ENCODE assay signal across 10 cellular contexts in genomic region chr1:62131093-62131725, GRCh38.
DNase-seq lines count a peak whose midpoint lies in the region; ATAC-seq and TF ChIP-seq lines count a peak whose summit lies in the region.
"Had no signal": no experiment of that assay in that cellular context is flagged by ENCODE, and none has a peak within 500 bp of the region (broad histone marks: within the 10 kb centered on the region; RNA-seq: fewer than 3 reads in every experiment).

No MANE protein-coding gene starts in this region.

- no peak overlapping the region for H3K27ac Mint-ChIP-seq in GM23338
- H3K27ac Mint-ChIP-seq: CD4-positive, CD25-positive, alpha-beta regulatory T cell had no signal

- H3K36me3 Mint-ChIP-seq in GM23338 (ENCODE audit: low read depth): peaks cover 3% of the 10 kb centered on the region; the same call in 1 of the 3 replicates

- no peaks in the 10 kb centered on the region for H3K9me3 Mint-ChIP-seq in GM23338
- H3K9me3 Mint-ChIP-seq: CD4-positive, CD25-positive, alpha-beta regulatory T cell; central memory CD8-positive, alpha-beta T cell had no signal

- no peak overlapping the region for H3K27ac ChIP-seq in GM23338 (ENCODE audit: low read depth)
- H3K27ac ChIP-seq in thoracic aorta: no peak overlapping the region

- H3K4me2 ChIP-seq in GM23338: no peak overlapping the region

- no peaks in the 10 kb centered on the region for H3F3A ChIP-seq in GM23338 (replicated peaks; ENCODE audit: low read depth)

- H3K4me1 ChIP-seq in GM23338 (ENCODE audit: insufficient read depth): no peaks in the 10 kb centered on the region
- H3K4me1 ChIP-seq in thoracic aorta (ENCODE audit: control insufficient read depth in 1 of 2, low read depth in 2 of 2): no peaks in the 10 kb centered on the region

- intact Hi-C loops in left colon (cut with DNase I, micrococcal nuclease): no loop called here

- H3K36me3 ChIP-seq in GM23338 (ENCODE audit: insufficient read depth): no peaks in the 10 kb centered on the region
- no peaks in the 10 kb centered on the region for H3K36me3 ChIP-seq in thoracic aorta

- H2AFZ ChIP-seq in GM23338: no peak overlapping the region

- H3K4me3 ChIP-seq in GM23338 (no peak overlapping the region), cardiac fibroblast (replicated peaks in 1 of 2; ENCODE audit: low read depth in 2 of 2, low read length in 2 of 2) (no peak overlapping the region), thoracic aorta (no peak overlapping the region)

- no peaks in the 10 kb centered on the region for H4K20me1 ChIP-seq in GM23338 (replicated peaks; ENCODE audit: insufficient read depth)

- peaks cover 8% of the 10 kb centered on the region; the same call in 2 of the 3 replicates for H3K4me1 Mint-ChIP-seq in GM23338
- H3K4me1 Mint-ChIP-seq: CD4-positive, CD25-positive, alpha-beta regulatory T cell; central memory CD8-positive, alpha-beta T cell had no signal

- H3K9me2 ChIP-seq in GM23338 (ENCODE audit: insufficient read depth): no peaks in the 10 kb centered on the region

- H3K27me3 ChIP-seq in GM23338 (ENCODE audit: insufficient read depth): no peaks in the 10 kb centered on the region
- no peaks in the 10 kb centered on the region for H3K27me3 ChIP-seq in thoracic aorta (replicated peaks; ENCODE audit: insufficient read depth)

- TF ChIP-seq CTCF in GM23338 (conservative IDR thresholded peaks at IDR 0.05; ENCODE audit: low read depth in 2 of 2) (peak; percentile 98 to 99), LNCAP (IDR thresholded peaks at IDR 0.05) (peak; percentile 97), cardiac fibroblast (IDR thresholded peaks at IDR 0.05; ENCODE audit: low read depth, low read length) (peak; percentile 96), thoracic aorta (IDR thresholded peaks at IDR 0.05) (peak; percentile 68)

- H3K9me3 ChIP-seq in thoracic aorta: no peaks in the 10 kb centered on the region

- peak; percentile 98 for ATAC-seq in GM23338
- ATAC-seq in left colon: peak; percentile 74
- no peak for ATAC-seq in thoracic aorta (ENCODE audit: insufficient number of reproducible peaks, low FRiP score, low read depth)

- no peaks in the 10 kb centered on the region for H3K79me2 ChIP-seq in GM23338 (replicated peaks; ENCODE audit: insufficient read depth)

- H3K27me3 Mint-ChIP-seq in GM23338 (ENCODE audit: insufficient read depth, low read depth, poor library complexity): peaks cover 1% of the 10 kb centered on the region
- H3K27me3 Mint-ChIP-seq: CD4-positive, CD25-positive, alpha-beta regulatory T cell; central memory CD8-positive, alpha-beta T cell had no signal

- no peak overlapping the region for H3K4me3 Mint-ChIP-seq in GM23338
- H3K4me3 Mint-ChIP-seq: CD4-positive, CD25-positive, alpha-beta regulatory T cell; central memory CD8-positive, alpha-beta T cell had no signal

- DNase-seq in SIG-M5 treated with dmso at 0.1 percent for 504 hours (lab: John Stamatoyannopoulos, UW; ENCODE audit: unreplicated experiment) (peak; percentile 52), SIG-M5 (lab: John Stamatoyannopoulos, UW) (no peak), GM23338 (ENCODE audit: low spot score) (peak; percentile 95), RPMI8226 (peak; percentile 59), cardiac fibroblast (ENCODE audit: low read depth in 2 of 2) (peak; percentile 78 to 83), left colon (peak in 1 of 2 donors; percentile 26), thoracic aorta (ENCODE audit: low spot score) (no peak)

TF ChIP-seq in GM23338, 12 proteins besides CTCF, POLR2A, EP300 and RAD21:
- TF ChIP-seq ZNF331 (CRISPR knock-in tag; IDR thresholded peaks at IDR 0.05; ENCODE audit: low read depth): no peak
- TF ChIP-seq JUNB (IDR thresholded peaks at IDR 0.05; ENCODE audit: unreplicated experiment): no peak
- no peak for TF ChIP-seq EZH2phosphoT487 (IDR thresholded peaks at IDR 0.05; ENCODE audit: unreplicated experiment)
- no peak for TF ChIP-seq EZH2 (IDR thresholded peaks at IDR 0.05; ENCODE audit: low read depth, unreplicated experiment)
- no peak for TF ChIP-seq STAT1 (IDR thresholded peaks at IDR 0.05; ENCODE audit: unreplicated experiment)

Comparison
In these comparisons a context has a peak if more than half of its experiments do, and no peak if none do; other contexts are left out.
1. DNase-seq: peak in SIG-M5 treated with dmso at 0.1 percent for 504 hours (single experiment), GM23338 (single experiment), RPMI8226 (single experiment) and cardiac fibroblast (2 of 2); none in SIG-M5 (single experiment) and thoracic aorta (single experiment).
2. Peak in every context shown above with its lines, with median percentiles within 50 percentile points of each other: CTCF ChIP-seq.